Comparison of ENCODE assay signal across 1 cellular context in the genomic region with DNA sequence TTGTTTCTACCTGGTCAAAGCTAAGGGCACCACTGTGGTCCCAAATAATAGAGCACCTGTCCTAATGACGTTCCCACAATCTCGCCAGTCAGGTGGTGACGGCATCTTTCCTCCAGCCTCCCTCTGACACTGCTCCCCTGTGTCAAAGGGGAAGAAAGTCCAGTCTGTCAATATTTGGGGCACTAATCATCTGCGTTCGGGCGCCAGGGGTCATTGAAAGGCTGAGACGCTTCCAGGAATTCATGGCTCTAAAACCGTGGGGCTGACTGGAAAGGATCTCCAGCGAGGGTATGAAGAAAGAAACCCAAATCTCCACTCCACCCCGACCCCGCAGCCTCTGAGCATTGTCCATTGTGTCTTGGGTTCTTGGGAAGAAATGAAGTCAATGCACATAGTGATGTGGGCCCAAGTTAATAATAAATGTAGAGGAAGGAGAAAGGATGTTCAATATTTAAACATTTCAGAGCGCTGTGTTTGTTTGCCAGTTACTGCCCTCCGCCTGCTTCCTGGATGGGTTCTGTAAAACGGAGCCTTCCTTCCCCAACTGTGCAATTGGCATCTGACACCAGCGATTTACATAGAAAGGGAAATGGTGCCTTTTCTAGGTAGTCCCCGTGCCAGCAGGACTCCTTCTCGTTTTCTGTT.
TF ChIP-seq lines count a peak whose summit lies in the region.

No MANE protein-coding gene starts in this region.

TF ChIP-seq in H1, 55 proteins besides CTCF, POLR2A, EP300 and RAD21 (continued from another document):
- TF ChIP-seq CHD2 (IDR thresholded peaks at IDR 0.05; ENCODE audit: low read length) (no peak), JUND (IDR thresholded peaks at IDR 0.05; ENCODE audit: low read length) (no peak)
TF ChIP-seq in H1: peak in this region for 0.
